1 cellular context compared by ENCODE assay signal in the genomic region with DNA sequence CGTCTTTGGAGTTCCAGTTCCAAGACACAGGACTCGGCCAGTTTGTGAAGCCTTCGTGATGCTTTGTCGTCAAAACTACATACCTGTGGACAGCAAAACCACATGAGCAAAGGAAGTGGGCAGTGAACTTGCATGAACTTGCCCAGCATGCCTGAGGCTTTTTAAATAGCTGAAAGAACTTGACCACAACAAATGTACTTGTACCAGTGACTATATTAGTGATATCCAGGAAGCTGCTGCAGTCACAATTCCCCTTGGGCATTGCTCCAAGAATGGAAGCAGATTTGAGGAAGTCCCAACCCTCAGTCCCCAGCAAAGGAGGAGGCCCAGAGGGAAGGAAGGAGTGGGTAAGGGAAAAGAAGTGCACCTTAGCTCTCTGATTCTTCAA.
TF ChIP-seq lines count a peak whose summit lies in the region.

No MANE protein-coding gene starts in this region.

TF ChIP-seq in GM12878, 131 proteins besides CTCF, POLR2A, EP300 and RAD21 (continued from another document):
- TF ChIP-seq RUNX3 (IDR thresholded peaks at IDR 0.05; ENCODE audit: low read length) (peak; percentile 100), BCL11A (IDR thresholded peaks at IDR 0.05; ENCODE audit: low read depth, low read length) (peak; percentile 95), SKIL (IDR thresholded peaks at IDR 0.05; ENCODE audit: low read depth, poor library complexity, severe bottlenecking) (peak; percentile 97), IKZF2 (IDR thresholded peaks at IDR 0.05) (peak; percentile 96), MXI1 (IDR thresholded peaks at IDR 0.05; ENCODE audit: low read depth, low read length) (0 out of 2 replicates have a peak, but pooled peaks have one; percentile 73), TCF12 (IDR thresholded peaks at IDR 0.05; ENCODE audit: low read depth, low read length) (peak; percentile 55; the same call in 1 of the 2 replicates), CHD4 (IDR thresholded peaks at IDR 0.05) (no peak)
